In the genomic region with DNA sequence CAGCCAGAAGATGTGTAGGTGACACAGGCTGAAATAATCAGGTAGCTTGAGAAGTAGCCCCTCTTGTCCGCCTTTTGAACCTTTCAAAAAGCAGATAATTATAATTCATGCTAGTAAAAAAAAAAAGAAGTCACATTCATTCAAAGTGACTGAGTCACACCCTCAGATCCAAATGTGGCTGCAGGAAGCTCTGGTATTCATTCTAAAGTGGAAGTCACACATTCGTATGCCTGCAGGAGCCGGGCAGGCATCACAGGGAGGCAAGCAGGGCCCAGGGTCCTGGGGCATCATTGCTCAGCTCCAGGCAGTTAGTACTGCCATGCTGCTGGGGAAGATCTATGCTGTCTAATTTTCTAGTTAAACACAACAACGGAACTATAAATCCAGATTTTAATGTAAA, we compare ENCODE assay signal across 26 cellular contexts. TPM values are rescaled to one million over a fixed set of nuclear protein-coding genes. Genes with fewer than 3 reads are reported as not detected.
DNase-seq lines count a peak whose midpoint lies in the region; TF ChIP-seq lines count a peak whose summit lies in the region.
"Had no signal": no experiment of that assay in that cellular context is flagged by ENCODE, and none has a peak within 500 bp of the region (broad histone marks: within the 10 kb centered on the region; RNA-seq: fewer than 3 reads in every experiment).

No MANE protein-coding gene starts in this region.

- no peak for TF ChIP-seq POLR2A in lower leg skin (IDR thresholded peaks at IDR 0.05)

- no peak overlapping the region for H2AFZ ChIP-seq in osteoblast (ENCODE audit: low read length)
- H2AFZ ChIP-seq: PC-9 had no signal

- H4K20me1 ChIP-seq in osteoblast (ENCODE audit: insufficient read depth, low read length): no peaks in the 10 kb centered on the region

- POLR2A ChIA-PET in HEK293 (lab: Yijun Ruan, JAX): no interaction called here

- H3K79me2 ChIP-seq in osteoblast (ENCODE audit: insufficient read depth, low read length): no peaks in the 10 kb centered on the region

- H3K36me3 ChIP-seq in HEK293 (ENCODE audit: control insufficient read depth in 2 of 2, insufficient read depth in 1 of 2, low read length in 2 of 2) (no peaks in the 10 kb centered on the region), osteoblast (ENCODE audit: insufficient read depth, low read length) (no peaks in the 10 kb centered on the region)
- H3K36me3 ChIP-seq: ovary had no signal

- H3K27ac ChIP-seq in HEK293 (ENCODE audit: extremely low read depth, low read depth, low read length) (no peak overlapping the region), osteoblast (ENCODE audit: low read depth, low read length) (no peak overlapping the region)
- H3K27ac ChIP-seq: ovary, PC-9 had no signal

- H3K4me1 ChIP-seq in HEK293 (ENCODE audit: control insufficient read depth, insufficient read depth, low read length): no peaks in the 10 kb centered on the region
- H3K4me1 ChIP-seq in osteoblast (ENCODE audit: insufficient read depth, low read length): peaks cover 4% of the 10 kb centered on the region

- intact Hi-C loops in lower leg skin (cut with DNase I; ENCODE audit: low total_unique reads): no loop called here

- WGBS in lower leg skin, 2 donors: 63 to 68% methylated on average over 4 of the region's 4 CpGs

- TF ChIP-seq CTCF in HEK293 (tag by site-specific recombination; IDR thresholded peaks at IDR 0.05): no peak
- no peak for TF ChIP-seq CTCF in osteoblast (IDR thresholded peaks at IDR 0.05; ENCODE audit: extremely low read depth, low read depth, low read length)
- no peak for TF ChIP-seq CTCF in lower leg skin (IDR thresholded peaks at IDR 0.05)

- CTCF ChIA-PET in HEK293 (lab: Yijun Ruan, JAX): interaction anchor here (0.6 to 1.2 kb wide), 4 partner anchors 9 to 1786 kb away, joined by 3 to 7 read pairs (median 3); partner anchors contain the start of gene SPR

- no peak overlapping the region for H3K4me3 ChIP-seq in HEK293 (ENCODE audit: low read depth, low read length)
- no peak overlapping the region for H3K4me3 ChIP-seq in osteoblast (ENCODE audit: insufficient read depth, low read length)
- no peak overlapping the region for H3K4me3 ChIP-seq in lower leg skin (ENCODE audit: low read depth, poor library complexity, severe bottlenecking)
- H3K4me3 ChIP-seq: ovary, PC-9 had no signal

- H3K4me2 ChIP-seq in osteoblast (ENCODE audit: insufficient read depth, low read length): no peak overlapping the region
- H3K4me2 ChIP-seq: PC-9 had no signal

- peaks cover 5% of the 10 kb centered on the region for H3K27me3 ChIP-seq in osteoblast (ENCODE audit: insufficient read depth, low read length)
- H3K27me3 ChIP-seq: ovary had no signal

- H3K9me3 ChIP-seq in HEK293 (ENCODE audit: control insufficient read depth, insufficient read depth, low read depth, low read length): no peaks in the 10 kb centered on the region
- no peaks in the 10 kb centered on the region for H3K9me3 ChIP-seq in osteoblast (ENCODE audit: low read depth, low read length)
- H3K9me3 ChIP-seq: ovary had no signal

- DNase-seq in Daoy (ENCODE audit: low read depth): peak; percentile 43
- peak; percentile 54 for DNase-seq in astrocyte of the hippocampus (ENCODE audit: low read depth, low spot score)
- DNase-seq in osteoblast (ENCODE audit: insufficient read length, low spot score, missing footprints): peak; percentile 80
- no peak for DNase-seq in foreskin melanocyte
- DNase-seq in NCI-H187 treated with DMSO at 0.1 percent for 48 hours (lab: John Stamatoyannopoulos, UW): no peak
- no peak for DNase-seq in lower leg skin (ENCODE audit: low spot score in 2 of 2)
- no peak for DNase-seq in AG08396 (ENCODE audit: low spot score)
- DNase-seq: activated CD4-positive, alpha-beta T cell treated with anti-CD3 and anti-CD28 coated beads for 36 hours; activated CD8-positive, alpha-beta memory T cell treated with anti-CD3 and anti-CD28 coated beads for 24 hours; activated naive CD4-positive, alpha-beta T cell treated with anti-CD3 and anti-CD28 coated beads, Interleukin-2, amount 50 U/mL, for 16 hours; activated T-cell treated with anti-CD3 and anti-CD28 coated beads for 4 hours; amniotic stem cell; DMS79; H9; hippocampal formation; left cardiac atrium; NCI-H1105; NCI-H2081; NCI-H226; NCI-H526 treated with DMSO at 0.1 percent for 48 hours; ovary; PC-9; Right ventricle myocardium superior; stimulated activated naive B cell treated with anti-CD40 and anti-IgM and Interleukin-4, amounts not matched to agents 10 μg/mL and 1 μg/mL and 100 μg/mL, for 72 hours; substantia nigra had no signal

TF ChIP-seq in HEK293, 187 proteins besides CTCF, POLR2A, EP300 and RAD21:
- no peak for TF ChIP-seq ZNF747 (tag by site-specific recombination; IDR thresholded peaks at IDR 0.05)
- TF ChIP-seq ZNF335 (tag by site-specific recombination; conservative IDR thresholded peaks at IDR 0.05): peak; percentile 36; the same call in 1 of the 2 replicates
- TF ChIP-seq ZNF529 (tag by site-specific recombination; IDR thresholded peaks at IDR 0.05; ENCODE audit: insufficient replicate concordance): no peak

RNA-seq across cellular contexts. Expression of gene RAB11FIP5, which starts 21.7 kb away (rescaled TPM):
- total RNA-seq in Daoy (2014; rRNA removed; shearing (Covaris generic)): 18.0 and 20.6 TPM in 2 replicates
- total RNA-seq in osteoblast (53.9 and 59.0 TPM in 2 replicates), lower leg skin (10 to 100 TPM; 35.7 to 43.7 (median 42.0) TPM)

Comparison
In these comparisons a context has a peak if more than half of its experiments do, and no peak if none do; other contexts are left out.
1. DNase-seq: peak in Daoy (single experiment), astrocyte of the hippocampus (single experiment) and osteoblast (single experiment); none in foreskin melanocyte (single experiment), NCI-H187 treated with DMSO at 0.1 percent for 48 hours (single experiment), lower leg skin (0 of 2) and AG08396 (single experiment).